ENCODE assay signal across 1 cellular context in the genomic region with DNA sequence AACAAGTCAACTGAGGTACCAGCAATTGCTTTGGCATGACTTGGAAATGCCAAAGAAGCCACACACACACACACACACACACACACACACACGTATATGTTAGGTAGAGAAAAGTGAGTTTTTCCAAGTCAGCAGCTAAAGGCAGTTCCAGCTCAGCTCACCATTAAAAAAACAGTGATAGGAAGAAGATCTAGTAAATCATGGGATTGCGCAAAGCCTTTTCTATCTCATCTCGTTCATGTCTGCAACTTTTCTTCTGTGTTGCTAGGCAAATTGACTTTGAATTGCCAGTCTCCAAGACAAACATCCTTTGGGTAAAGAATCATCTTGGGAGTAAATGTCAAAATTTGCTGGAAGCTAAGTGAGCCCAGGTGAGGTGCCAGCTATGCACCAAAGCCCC.
A peak's percentile ranks its signal among the peaks of the same experiment; 100 is the strongest.
TF ChIP-seq lines count a peak whose summit lies in the region.

No MANE protein-coding gene starts in this region.

TF ChIP-seq in IMR-90, 13 proteins besides CTCF, POLR2A, EP300 and RAD21:
- no peak for TF ChIP-seq CHD1 (IDR thresholded peaks at IDR 0.05; ENCODE audit: low read depth, low read length)
- TF ChIP-seq CEBPB (IDR thresholded peaks at IDR 0.05; ENCODE audit: low read depth, low read length) = peak; percentile 81
TF ChIP-seq in IMR-90: peak in this region for 1.
